Comparison of ENCODE assay signal across 18 cellular contexts in genomic region chr6:151514000-151514730, GRCh38. TPM values are rescaled to one million over a fixed set of nuclear protein-coding genes. Genes with fewer than 3 reads are reported as not detected.
"Had no signal": no experiment of that assay in that cellular context is flagged by ENCODE, and none has a peak within 500 bp of the region (broad histone marks: within the 10 kb centered on the region; RNA-seq: fewer than 3 reads in every experiment).

No MANE protein-coding gene starts in this region.

- H3K27ac ChIP-seq: brain microvascular endothelial cell, epithelial cell of prostate, gastroesophageal sphincter, ovary, stomach, thoracic aorta had no signal

- H3K4me3 ChIP-seq: gastroesophageal sphincter, ovary, stomach, thoracic aorta had no signal

- H3K36me3 ChIP-seq: brain microvascular endothelial cell, gastroesophageal sphincter, ovary, stomach, thoracic aorta had no signal

- FAIRE-seq: urothelium cell line had no signal

- H3K27me3 ChIP-seq: brain microvascular endothelial cell, gastroesophageal sphincter, ovary, stomach had no signal

- H3K9me3 ChIP-seq: ovary had no signal

- DNase-seq: activated B cell treated with CpG ODN at 0.5 μM for 24 hours; activated CD4-positive, alpha-beta T cell treated with anti-CD3 and anti-CD28 coated beads, Interleukin-2, amount 10 ng/mL, durations not matched to agents 24 days and 14 days; activated T-cell treated with anti-CD3 and anti-CD28 coated beads for 4 hours; amygdala; brain microvascular endothelial cell; effector memory CD8-positive, alpha-beta T cell; ovary; stimulated activated CD4-positive, alpha-beta T cell treated with anti-CD3 and anti-CD28 coated beads, Interleukin-15, amount 100 ng/mL, for 24 hours; stimulated activated CD4-positive, alpha-beta T cell treated with anti-CD3 and anti-CD28 coated beads, Interleukin-4, amount 100 ng/mL, for 24 hours; stomach; T1000 had no signal

- ATAC-seq: effector memory CD8-positive, alpha-beta T cell; gastroesophageal sphincter had no signal

- H3K4me1 ChIP-seq: gastroesophageal sphincter, stomach had no signal

RNA-seq across cellular contexts. Expression of gene CCDC170, which starts 20.3 kb away (rescaled TPM):
- total RNA-seq: activated B cell treated with CpG ODN at 0.5 μM for 24 hours; activated CD4-positive, alpha-beta T cell treated with anti-CD3 and anti-CD28 coated beads, Interleukin-2, amount 10 ng/mL, durations not matched to agents 24 days and 14 days; activated CD8-positive, alpha-beta memory T cell treated with anti-CD3 and anti-CD28 coated beads for 36 hours; kidney epithelial cell; myocyte had no signal
